ENCODE assay signal across 23 cellular contexts in the genomic region with DNA sequence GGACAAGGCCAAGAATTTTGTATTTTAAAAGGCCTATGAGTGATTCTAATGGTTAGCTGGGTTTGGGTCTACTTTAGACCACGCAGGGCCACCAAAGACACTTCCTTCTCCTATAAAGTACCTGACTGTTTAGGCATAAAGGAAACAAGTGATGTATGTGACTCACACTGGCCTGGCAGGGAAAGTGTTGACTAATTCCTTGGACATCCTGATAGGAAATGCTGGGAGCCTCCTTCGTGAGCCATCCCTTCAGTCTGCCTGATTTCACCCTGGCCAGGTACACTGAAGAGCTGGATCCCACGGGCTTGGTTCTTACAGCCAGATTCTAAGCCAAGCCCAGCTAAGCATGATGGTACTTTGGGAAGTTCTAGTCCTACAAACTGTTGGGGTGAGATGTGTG.
A peak's percentile ranks its signal among the peaks of the same experiment; 100 is the strongest.
DNase-seq lines count a peak whose midpoint lies in the region; ATAC-seq and TF ChIP-seq lines count a peak whose summit lies in the region.
"Had no signal": no experiment of that assay in that cellular context is flagged by ENCODE, and none has a peak within 500 bp of the region (broad histone marks: within the 10 kb centered on the region; RNA-seq: fewer than 3 reads in every experiment).

No MANE protein-coding gene starts in this region.

- H3K4me1 ChIP-seq in breast epithelium (no peaks in the 10 kb centered on the region), RWPE2 (ENCODE audit: insufficient read depth, poor library complexity, severe bottlenecking) (peaks cover 3% of the 10 kb centered on the region), thoracic aorta (ENCODE audit: control insufficient read depth in 1 of 2, low read depth in 2 of 2) (peaks cover 16 to 49% of the 10 kb centered on the region in 2 donors)
- H3K4me1 ChIP-seq: colonic mucosa, pancreas, SJCRH30, upper lobe of left lung had no signal

- H3K27ac Mint-ChIP-seq in MCF 10A (ENCODE audit: low read depth, unreplicated experiment) = no peak overlapping the region
- H3K27ac Mint-ChIP-seq: activated T-helper 1 cell treated with anti-CD3 and anti-CD28 coated beads, Interleukin-12 subunit alpha, Interleukin-12 subunit beta, Interleukin-2, Interleukin-4 antibody, amounts not matched to agents 30 ng/mL and 10 ng/mL and 1 ng/mL, durations not matched to agents 14 hours and 24 hours and 36 hours; H9; stimulated activated effector memory CD8-positive, alpha-beta T cell treated with anti-CD3 and anti-CD28 coated beads, Interleukin-12 subunit alpha, Interleukin-12 subunit beta, amount 100 ng/mL, for 72 hours had no signal

- peaks cover 9% of the 10 kb centered on the region for H3K9me3 Mint-ChIP-seq in MCF 10A (ENCODE audit: unreplicated experiment)
- H3K9me3 Mint-ChIP-seq: activated T-helper 1 cell treated with anti-CD3 and anti-CD28 coated beads, Interleukin-12 subunit alpha, Interleukin-12 subunit beta, Interleukin-2, Interleukin-4 antibody, amounts not matched to agents 30 ng/mL and 10 ng/mL and 1 ng/mL, durations not matched to agents 14 hours and 24 hours and 36 hours; H9; stimulated activated effector memory CD8-positive, alpha-beta T cell treated with anti-CD3 and anti-CD28 coated beads, Interleukin-12 subunit alpha, Interleukin-12 subunit beta, amount 100 ng/mL, for 72 hours had no signal

- no peak overlapping the region for H3K27ac ChIP-seq in breast epithelium
- H3K27ac ChIP-seq in RWPE2 (ENCODE audit: poor library complexity, severe bottlenecking) = no peak overlapping the region
- H3K27ac ChIP-seq in thoracic aorta = peak overlapping the region; percentile 79 to 80
- H3K27ac ChIP-seq: colonic mucosa, pancreas, SJCRH30, skin epidermis, upper lobe of left lung had no signal

- no peaks in the 10 kb centered on the region for H3K36me3 Mint-ChIP-seq in MCF 10A (ENCODE audit: insufficient read depth, unreplicated experiment)
- H3K36me3 Mint-ChIP-seq: stimulated activated effector memory CD8-positive, alpha-beta T cell treated with anti-CD3 and anti-CD28 coated beads, Interleukin-12 subunit alpha, Interleukin-12 subunit beta, amount 100 ng/mL, for 72 hours had no signal

- CTCF ChIA-PET in MCF 10A (lab: Yijun Ruan, JAX) = no interaction called here

- no TSS peak for BruUV-seq in MCF 10A (replicated peaks; lab: Mats Ljungman, UMichigan)

- H3K36me3 ChIP-seq in breast epithelium (no peaks in the 10 kb centered on the region), RWPE2 (ENCODE audit: low read depth) (no peaks in the 10 kb centered on the region), thoracic aorta (no peaks in the 10 kb centered on the region)
- H3K36me3 ChIP-seq: colonic mucosa, pancreas, SJCRH30, upper lobe of left lung had no signal

- no peaks in the 10 kb centered on the region for H3K4me1 Mint-ChIP-seq in MCF 10A (ENCODE audit: insufficient read depth, unreplicated experiment)
- H3K4me1 Mint-ChIP-seq: H9; stimulated activated effector memory CD8-positive, alpha-beta T cell treated with anti-CD3 and anti-CD28 coated beads, Interleukin-12 subunit alpha, Interleukin-12 subunit beta, amount 100 ng/mL, for 72 hours had no signal

- DNase-seq in MCF 10A (ENCODE audit: unreplicated experiment) (peak; percentile 73), breast epithelium (ENCODE audit: low spot score in 2 of 2) (no peak), RWPE2 (ENCODE audit: low spot score) (no peak), fibroblast of mammary gland (ENCODE audit: low read depth) (peak; percentile 83), thoracic aorta (ENCODE audit: low spot score) (no peak), mucosa of gallbladder (ENCODE audit: low spot score) (no peak)
- DNase-seq: activated CD4-positive, alpha-beta T cell treated with anti-CD3 and anti-CD28 coated beads, Interleukin-2, amount 50 U/mL, for 4 hours; colonic mucosa; COR-L47; GDM1; H9; kidney; NCI-H1105; NCI-H2227 treated with DMSO at 0.1 percent for 48 hours; NK-92 treated with Interleukin-12 subunit alpha and Interleukin-12 subunit beta, amount 100 ng/mL, for 24 hours; pancreas; SJCRH30; upper lobe of left lung had no signal

- no peaks in the 10 kb centered on the region for H3K9me3 ChIP-seq in breast epithelium
- no peaks in the 10 kb centered on the region for H3K9me3 ChIP-seq in RWPE2 (ENCODE audit: severe bottlenecking)
- H3K9me3 ChIP-seq in thoracic aorta = no peaks in the 10 kb centered on the region
- H3K9me3 ChIP-seq: colonic mucosa, pancreas, SJCRH30, upper lobe of left lung had no signal

- H3K27me3 ChIP-seq in breast epithelium (no peaks in the 10 kb centered on the region), RWPE2 (ENCODE audit: insufficient read depth, poor library complexity, severe bottlenecking) (no peaks in the 10 kb centered on the region), thoracic aorta (replicated peaks; ENCODE audit: insufficient read depth) (no peaks in the 10 kb centered on the region)
- H3K27me3 ChIP-seq: colonic mucosa, pancreas, upper lobe of left lung had no signal

- TF ChIP-seq POLR2A in breast epithelium (IDR thresholded peaks at IDR 0.05) = no peak

- ATAC-seq in RWPE2 (ENCODE audit: low read depth) = peak; percentile 100
- ATAC-seq in thoracic aorta (ENCODE audit: insufficient number of reproducible peaks, low FRiP score, low read depth) = no peak
- no peak for ATAC-seq in HG02884 (IDR thresholded peaks at IDR 0.05; ENCODE audit: unreplicated experiment)
- ATAC-seq in HG03439 (IDR thresholded peaks at IDR 0.05; ENCODE audit: unreplicated experiment) = no peak
- ATAC-seq: stimulated activated effector memory CD8-positive, alpha-beta T cell treated with anti-CD3 and anti-CD28 coated beads, Interleukin-12 subunit alpha, Interleukin-12 subunit beta, amount 100 ng/mL, for 72 hours had no signal

- POLR2A ChIA-PET in MCF 10A (lab: Yijun Ruan, JAX) = no interaction called here

- no peak for TF ChIP-seq CTCF in MCF 10A (IDR thresholded peaks at IDR 0.05; ENCODE audit: unreplicated experiment)
- TF ChIP-seq CTCF in breast epithelium (IDR thresholded peaks at IDR 0.05) = no peak
- no peak for TF ChIP-seq CTCF in RWPE2 (IDR thresholded peaks at IDR 0.05; ENCODE audit: poor library complexity, severe bottlenecking)
- TF ChIP-seq CTCF in fibroblast of mammary gland (conservative IDR thresholded peaks at IDR 0.05; ENCODE audit: control insufficient read depth, insufficient read depth, low read depth, low read length) = no peak
- no peak for TF ChIP-seq CTCF in thoracic aorta (IDR thresholded peaks at IDR 0.05)

- H3K4me3 Mint-ChIP-seq in MCF 10A (ENCODE audit: unreplicated experiment) = no peak overlapping the region
- H3K4me3 Mint-ChIP-seq: activated T-helper 1 cell treated with anti-CD3 and anti-CD28 coated beads, Interleukin-12 subunit alpha, Interleukin-12 subunit beta, Interleukin-2, Interleukin-4 antibody, amounts not matched to agents 30 ng/mL and 10 ng/mL and 1 ng/mL, durations not matched to agents 14 hours and 24 hours and 36 hours; H9; stimulated activated effector memory CD8-positive, alpha-beta T cell treated with anti-CD3 and anti-CD28 coated beads, Interleukin-12 subunit alpha, Interleukin-12 subunit beta, amount 100 ng/mL, for 72 hours had no signal

- intact Hi-C loops in MCF 10A (cut with micrococcal nuclease) = no loop called here
- intact Hi-C loops in breast epithelium (cut with DNase I; ENCODE audit: low total_unique reads) = no loop called here

- no peaks in the 10 kb centered on the region for H3K27me3 Mint-ChIP-seq in MCF 10A (ENCODE audit: insufficient read depth, unreplicated experiment)

- H3K4me3 ChIP-seq in breast epithelium (no peak overlapping the region), RWPE2 (ENCODE audit: severe bottlenecking) (no peak overlapping the region), fibroblast of mammary gland (ENCODE audit: control insufficient read depth, low read depth, low read length) (no peak overlapping the region), thoracic aorta (no peak overlapping the region)
- H3K4me3 ChIP-seq: colonic mucosa, pancreas, SJCRH30, skin epidermis, upper lobe of left lung had no signal

Comparison
In these comparisons a context has a peak if more than half of its experiments do, and no peak if none do; other contexts are left out.
1. DNase-seq: peak in MCF 10A (single experiment) and fibroblast of mammary gland (single experiment); none in breast epithelium (0 of 2), RWPE2 (single experiment), thoracic aorta (single experiment) and mucosa of gallbladder (single experiment).
2. H3K27ac ChIP-seq: peak in thoracic aorta (2 of 2); none in breast epithelium (0 of 2) and RWPE2 (single experiment).